1 cellular context compared by ENCODE assay signal in genomic region chr13:29546662-29547061, GRCh38.
TF ChIP-seq lines count a peak whose summit lies in the region.

No MANE protein-coding gene starts in this region.

TF ChIP-seq in GM23338, 12 proteins besides CTCF, POLR2A, EP300 and RAD21 (continued from another document):
- TF ChIP-seq ZNF462 (CRISPR knock-in tag; IDR thresholded peaks at IDR 0.05) (no peak), CREB1 (CRISPR knock-in tag; IDR thresholded peaks at IDR 0.05; ENCODE audit: low read depth) (no peak), ETS1 (IDR thresholded peaks at IDR 0.05) (no peak), ZNF114 (CRISPR knock-in tag; IDR thresholded peaks at IDR 0.05) (no peak), NANOG (IDR thresholded peaks at IDR 0.05; ENCODE audit: borderline replicate concordance) (no peak)
